Comparison of ENCODE assay signal across 1 cellular context in the genomic region with DNA sequence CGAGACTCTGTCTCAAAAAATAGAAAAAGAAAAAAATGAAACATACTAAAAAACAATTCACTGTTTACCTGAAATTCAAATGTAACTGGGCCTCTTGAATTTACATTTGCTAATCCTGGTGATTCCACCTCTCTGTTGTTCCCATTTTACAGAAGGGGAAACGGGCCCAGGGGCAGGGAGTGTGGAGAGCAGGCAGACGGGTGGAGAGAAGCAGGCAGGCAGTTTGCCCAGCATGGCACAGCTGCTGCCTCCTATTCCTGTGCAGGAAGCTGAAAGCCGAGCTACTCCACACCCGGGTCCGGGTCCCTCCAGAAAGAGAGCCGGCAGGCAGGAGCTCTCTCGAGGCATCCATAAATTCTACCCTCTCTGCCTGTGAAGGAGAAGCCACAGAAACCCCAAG.
TF ChIP-seq lines count a peak whose summit lies in the region.

No MANE protein-coding gene starts in this region.

TF ChIP-seq in HEK293, 187 proteins besides CTCF, POLR2A, EP300 and RAD21:
- TF ChIP-seq ZNF394 (tag by site-specific recombination; IDR thresholded peaks at IDR 0.05; ENCODE audit: borderline replicate concordance) = peak; percentile 33; the same call in 1 of the 2 replicates
TF ChIP-seq in HEK293: peak in this region for 1; not testable (repeated sequence) for 186.
